9 cellular contexts compared by ENCODE assay signal in genomic region chr16:72847187-72848044, GRCh38.
DNase-seq lines count a peak whose midpoint lies in the region; ATAC-seq, FAIRE-seq and TF ChIP-seq lines count a peak whose summit lies in the region.
"Had no signal": no experiment of that assay in that cellular context is flagged by ENCODE, and none has a peak within 500 bp of the region (broad histone marks: within the 10 kb centered on the region; RNA-seq: fewer than 3 reads in every experiment).

No MANE protein-coding gene starts in this region.

- H2AFZ ChIP-seq in DND-41 (ENCODE audit: low read depth, low read length): no peak overlapping the region

- H3K9me3 ChIP-seq in DND-41 (ENCODE audit: insufficient read depth, low read length, severe bottlenecking): no peaks in the 10 kb centered on the region

- peaks cover 26% of the 10 kb centered on the region for H3K4me1 ChIP-seq in DND-41 (ENCODE audit: insufficient read depth, low read length)

- no peak overlapping the region for H3K9ac ChIP-seq in DND-41 (ENCODE audit: low read depth, low read length)

- no peaks in the 10 kb centered on the region for H3K36me3 ChIP-seq in DND-41 (ENCODE audit: insufficient read depth, low read length)

- H4K20me1 ChIP-seq in DND-41 (ENCODE audit: insufficient read depth, low read length): no peaks in the 10 kb centered on the region

- TF ChIP-seq CTCF in DND-41 (IDR thresholded peaks at IDR 0.05; ENCODE audit: borderline replicate concordance, extremely low read depth, low read length, poor library complexity, severe bottlenecking): peak; percentile 70
- peak; percentile 42 for TF ChIP-seq CTCF in fibroblast of mammary gland (conservative IDR thresholded peaks at IDR 0.05; ENCODE audit: control insufficient read depth, insufficient read depth, low read depth, low read length)

- no peak overlapping the region for H3K27ac ChIP-seq in DND-41 (ENCODE audit: low read length)

- H3K4me2 ChIP-seq in DND-41 (ENCODE audit: insufficient read depth, low read length): no peak overlapping the region

- DNase-seq in DND-41 (peak; percentile 41), RCC 7860 (ENCODE audit: low spot score) (peak; percentile 39), fibroblast of mammary gland (ENCODE audit: low read depth) (peak; percentile 38), putamen (ENCODE audit: low spot score) (peak; percentile 56), NCI-H446 treated with DMSO at 0.1 percent for 48 hours (lab: John Stamatoyannopoulos, UW) (no peak)
- DNase-seq in NK-92 treated with Interleukin-12 subunit alpha and Interleukin-12 subunit beta, amount 100 ng/mL, for 24 hours (lab: John Stamatoyannopoulos, UW): no peak
- DNase-seq: naive B cell had no signal

- H3K4me3 ChIP-seq in DND-41 (ENCODE audit: low read depth in 1 of 2, low read length in 2 of 2): no peak overlapping the region
- no peak overlapping the region for H3K4me3 ChIP-seq in fibroblast of mammary gland (ENCODE audit: control insufficient read depth, low read depth, low read length)

- ATAC-seq in DND-41 (ENCODE audit: insufficient read depth, low read depth) (peak; percentile 76; the same call in 2 of the 3 replicates), GM21423 (IDR thresholded peaks at IDR 0.05; ENCODE audit: unreplicated experiment) (peak; percentile 50), HG02571 (IDR thresholded peaks at IDR 0.05; ENCODE audit: unreplicated experiment) (no peak)

- no peaks in the 10 kb centered on the region for H3K79me2 ChIP-seq in DND-41 (ENCODE audit: insufficient read depth, low read length)

- no peaks in the 10 kb centered on the region for H3K27me3 ChIP-seq in DND-41 (ENCODE audit: insufficient read depth, low read length, poor library complexity)

- no peak for FAIRE-seq in RCC 7860 (lab: Jason Lieb, UNC)

Comparison
In these comparisons a context has a peak if more than half of its experiments do, and no peak if none do; other contexts are left out.
1. DNase-seq: peak in DND-41 (single experiment), RCC 7860 (single experiment), fibroblast of mammary gland (single experiment) and putamen (single experiment); none in NCI-H446 treated with DMSO at 0.1 percent for 48 hours (single experiment) and NK-92 treated with Interleukin-12 subunit alpha and Interleukin-12 subunit beta, amount 100 ng/mL, for 24 hours (single experiment).